Comparison of ENCODE assay signal across 1 cellular context in genomic region chr17:29722411-29723198, GRCh38.
TF ChIP-seq lines count a peak whose summit lies in the region.

No MANE protein-coding gene starts in this region.

TF ChIP-seq in GM12878, 131 proteins besides CTCF, POLR2A, EP300 and RAD21 (continued from another document and continues in another):
- TF ChIP-seq CEBPZ (IDR thresholded peaks at IDR 0.05; ENCODE audit: low read depth, low read length) (no peak), STAT3 (IDR thresholded peaks at IDR 0.05; ENCODE audit: low read depth, low read length) (no peak), PML (IDR thresholded peaks at IDR 0.05; ENCODE audit: low read length) (no peak), ATF7 (IDR thresholded peaks at IDR 0.05; ENCODE audit: low read depth) (no peak; the same call in none of the 2 replicates), NKRF (conservative IDR thresholded peaks at IDR 0.05) (no peak), POLR2AphosphoS2 (IDR thresholded peaks at IDR 0.05; ENCODE audit: low read depth, low read length) (no peak; the same call in 1 of the 2 replicates), IKZF2 (IDR thresholded peaks at IDR 0.05) (peak; percentile 70 to 73), NFYA (IDR thresholded peaks at IDR 0.05; ENCODE audit: borderline replicate concordance, low read depth, low read length) (no peak), RCOR1 (conservative IDR thresholded peaks at IDR 0.05; ENCODE audit: low read depth, low read length) (no peak), CHD4 (IDR thresholded peaks at IDR 0.05) (no peak), BCLAF1 (IDR thresholded peaks at IDR 0.05) (no peak), DPF2 (IDR thresholded peaks at IDR 0.05) (0 out of 2 replicates have a peak, but pooled peaks have one; percentile 60), ZNF687 (IDR thresholded peaks at IDR 0.05) (peak; percentile 71), ATF2 (IDR thresholded peaks at IDR 0.05; ENCODE audit: low read length) (peak; percentile 76), PAX5 (IDR thresholded peaks at IDR 0.05; ENCODE audit: borderline replicate concordance, low read depth, low read length) (0 out of 2 replicates have a peak, but pooled peaks have one; percentile 70), FOXM1 (IDR thresholded peaks at IDR 0.05; ENCODE audit: low read depth, low read length) (0 out of 2 replicates have a peak, but pooled peaks have one; percentile 39), MTA2 (IDR thresholded peaks at IDR 0.05; ENCODE audit: low read depth) (peak; percentile 68), MEF2B (IDR thresholded peaks at IDR 0.05; ENCODE audit: partially characterized antibody, poor library complexity, severe bottlenecking) (peak; percentile 63), ZBTB11 (CRISPR knock-in tag; IDR thresholded peaks at IDR 0.05) (no peak), BACH1 (IDR thresholded peaks at IDR 0.05; ENCODE audit: borderline replicate concordance) (no peak; the same call in 1 of the 2 replicates), YY1 (IDR thresholded peaks at IDR 0.05; ENCODE audit: low read depth, low read length) (0 out of 2 replicates have a peak, but pooled peaks have one; percentile 19), ZNF622 (IDR thresholded peaks at IDR 0.05) (no peak), PKNOX1 (IDR thresholded peaks at IDR 0.05) (peak; percentile 57; the same call in 1 of the 2 replicates), SKIL (IDR thresholded peaks at IDR 0.05; ENCODE audit: low read depth, poor library complexity, severe bottlenecking) (peak; percentile 63), SPI1 (IDR thresholded peaks at IDR 0.05; ENCODE audit: borderline replicate concordance, insufficient read depth, low read depth, low read length) (peak; percentile 85), RFX5 (IDR thresholded peaks at IDR 0.05; ENCODE audit: low read depth, low read length) (no peak), POLR2AphosphoS5 (IDR thresholded peaks at IDR 0.05; ENCODE audit: low read length) (peak; percentile 86), ZBED1 (IDR thresholded peaks at IDR 0.05; ENCODE audit: borderline replicate concordance) (no peak), MXI1 (IDR thresholded peaks at IDR 0.05; ENCODE audit: low read depth, low read length) (no peak; the same call in 1 of the 2 replicates), CHD1 (IDR thresholded peaks at IDR 0.05; ENCODE audit: low read depth, low read length) (peak; percentile 46; the same call in 1 of the 2 replicates), HDAC6 (IDR thresholded peaks at IDR 0.05; ENCODE audit: unreplicated experiment) (no peak), ATF3 (IDR thresholded peaks at IDR 0.05; ENCODE audit: borderline replicate concordance, extremely low read depth, low read depth, low read length) (no peak), TCF12 (IDR thresholded peaks at IDR 0.05; ENCODE audit: low read depth, low read length) (peak; percentile 79), SMAD1 (IDR thresholded peaks at IDR 0.05; ENCODE audit: low read depth, partially characterized antibody) (peak; percentile 50), CBX5 (IDR thresholded peaks at IDR 0.05; ENCODE audit: low read depth) (peak; percentile 43; the same call in 1 of the 2 replicates)
